In the genomic region with DNA sequence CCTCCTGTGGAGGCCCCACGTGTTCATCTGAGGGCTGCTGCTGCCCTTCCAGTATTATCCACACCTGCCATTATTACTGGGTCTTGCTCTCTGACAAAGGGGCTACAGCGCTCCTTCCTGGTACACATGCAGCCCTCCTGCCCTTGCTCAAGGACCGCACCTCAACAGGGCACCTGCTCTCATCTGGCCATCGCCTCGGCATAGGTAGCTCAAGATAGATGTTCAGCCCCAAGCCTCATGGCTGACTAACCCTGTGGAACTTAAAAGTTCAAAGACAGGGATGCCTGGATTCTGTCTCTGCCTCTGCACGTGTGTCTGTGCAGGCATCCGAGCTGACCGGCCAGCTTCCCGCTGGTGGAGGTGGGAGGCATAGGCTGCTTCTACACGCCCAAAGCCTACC, we compare ENCODE assay signal across 1 cellular context.
TF ChIP-seq lines count a peak whose summit lies in the region.

No MANE protein-coding gene starts in this region.

TF ChIP-seq in H1, 55 proteins besides CTCF, POLR2A, EP300 and RAD21:
- no peak for TF ChIP-seq CHD1 (IDR thresholded peaks at IDR 0.05; ENCODE audit: low read depth, low read length)
- no peak for TF ChIP-seq CTBP2 (IDR thresholded peaks at IDR 0.05; ENCODE audit: borderline replicate concordance, insufficient read depth, insufficient read length, low read length)
- no peak for TF ChIP-seq JUN (IDR thresholded peaks at IDR 0.05; ENCODE audit: low read depth, low read length)
- TF ChIP-seq POU5F1 (IDR thresholded peaks at IDR 0.05; ENCODE audit: low read depth, low read length), result no peak
- TF ChIP-seq ASH2L (IDR thresholded peaks at IDR 0.05; ENCODE audit: low read length), result no peak
- TF ChIP-seq, protein P1, sequence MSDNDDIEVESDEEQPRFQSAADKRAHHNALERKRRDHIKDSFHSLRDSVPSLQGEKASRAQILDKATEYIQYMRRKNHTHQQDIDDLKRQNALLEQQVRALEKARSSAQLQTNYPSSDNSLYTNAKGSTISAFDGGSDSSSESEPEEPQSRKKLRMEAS (IDR thresholded peaks at IDR 0.05), result no peak
- TF ChIP-seq BRCA1 (IDR thresholded peaks at IDR 0.05; ENCODE audit: low read depth, low read length), result no peak
- no peak for TF ChIP-seq SP2 (IDR thresholded peaks at IDR 0.05; ENCODE audit: low read length)
- no peak for TF ChIP-seq EZH2 (IDR thresholded peaks at IDR 0.05; ENCODE audit: low read depth, low read length, severe bottlenecking)
- TF ChIP-seq RFX5 (IDR thresholded peaks at IDR 0.05; ENCODE audit: borderline replicate concordance, low read depth, low read length), result no peak
- TF ChIP-seq ATF3 (IDR thresholded peaks at IDR 0.05; ENCODE audit: insufficient read depth, low read depth, low read length), result no peak
- TF ChIP-seq EGR1 (IDR thresholded peaks at IDR 0.05; ENCODE audit: borderline replicate concordance, low read depth, low read length), result no peak
- no peak for TF ChIP-seq RXRA (IDR thresholded peaks at IDR 0.05; ENCODE audit: insufficient read depth, low read depth, low read length)
- TF ChIP-seq CBX5 (IDR thresholded peaks at IDR 0.05; ENCODE audit: low read depth, low read length), result no peak
